In genomic region chr12:8031872-8032241, GRCh38 we compare ENCODE assay signal across 8 cellular contexts. TPM values are rescaled to one million over a fixed set of nuclear protein-coding genes. Genes with fewer than 3 reads are reported as not detected.
DNase-seq lines count a peak whose midpoint lies in the region; ATAC-seq and TF ChIP-seq lines count a peak whose summit lies in the region.

No MANE protein-coding gene starts in this region.

- no peaks in the 10 kb centered on the region for H3K36me3 Mint-ChIP-seq in naive B cell

- H3K4me3 ChIP-seq in AG10803 (ENCODE audit: low read length) (peak overlapping the region; percentile 71), KMS-11 (IDR thresholded peaks at IDR 0.05; ENCODE audit: insufficient read depth, low read depth, low read length) (no peak overlapping the region), cardiac fibroblast (replicated peaks in 1 of 2; ENCODE audit: low read depth in 2 of 2, low read length in 2 of 2) (peak overlapping the region; percentile 46 to 88)

- ATAC-seq in naive B cell (ENCODE audit: low read depth in 2 of 2) (no peak), HG02759 (IDR thresholded peaks at IDR 0.05; ENCODE audit: unreplicated experiment) (no peak)

- peak; percentile 15 for DNase-seq in AG10803 (ENCODE audit: low read depth)
- peak in 1 of 2 donors; percentile 12 for DNase-seq in cardiac fibroblast (ENCODE audit: low read depth in 2 of 2)
- DNase-seq in naive B cell = no peak
- no peak for DNase-seq in NCI-H1930 (lab: John Stamatoyannopoulos, UW)
- DNase-seq in activated gamma-delta T cell treated with Interleukin-2 at 50 U/mL for 16 hours = no peak
- no peak for DNase-seq in DMS114 treated with DMSO at 0.1 percent for 48 hours (lab: John Stamatoyannopoulos, UW; ENCODE audit: unreplicated experiment)

- H3K9ac ChIP-seq in KMS-11 = peak overlapping the region; percentile 86; the same call in 1 of the 2 replicates

- no peaks in the 10 kb centered on the region for H3K27me3 ChIP-seq in KMS-11 (ENCODE audit: insufficient read depth, low read depth)

- H3K9me3 Mint-ChIP-seq in naive B cell = no peaks in the 10 kb centered on the region

- no peaks in the 10 kb centered on the region for H3K36me3 ChIP-seq in KMS-11 (ENCODE audit: insufficient read depth)

- peaks cover 33% of the 10 kb centered on the region for H3K4me1 ChIP-seq in KMS-11 (ENCODE audit: low read depth, poor library complexity, severe bottlenecking)

- no peaks in the 10 kb centered on the region for H3K79me2 ChIP-seq in KMS-11 (ENCODE audit: insufficient read depth, low read depth)

- TF ChIP-seq CTCF in AG10803 (conservative IDR thresholded peaks at IDR 0.05; ENCODE audit: low read length) (no peak), KMS-11 (conservative IDR thresholded peaks at IDR 0.05; ENCODE audit: low read depth, low read length) (no peak), cardiac fibroblast (IDR thresholded peaks at IDR 0.05; ENCODE audit: low read depth, low read length) (no peak)

- H3K4me2 ChIP-seq in KMS-11 = peak overlapping the region; percentile 93

- no peaks in the 10 kb centered on the region for H3K27me3 Mint-ChIP-seq in naive B cell

- H3K4me3 Mint-ChIP-seq in naive B cell = peak overlapping the region; percentile 83 to 95 (median 90)

- H3K27ac Mint-ChIP-seq in naive B cell = peak overlapping the region; percentile 77 to 94 (median 90)

- peak overlapping the region; percentile 89 for H2AFZ ChIP-seq in KMS-11 (ENCODE audit: low read depth)

- no peaks in the 10 kb centered on the region for H4K20me1 ChIP-seq in KMS-11 (ENCODE audit: insufficient read depth)

- peaks cover 42 to 52% (median 43%) of the 10 kb centered on the region in 3 donors for H3K4me1 Mint-ChIP-seq in naive B cell

- peak overlapping the region; percentile 28 for H3K27ac ChIP-seq in KMS-11

RNA-seq across cellular contexts. Expression of gene FOXJ2, which starts 0.7 kb away (rescaled TPM):
- 10 to 100 TPM in 3 of 6 donors, 1 to 10 TPM in 3; 4.6 to 18.4 (median 10.3) TPM for polyA plus RNA-seq in naive B cell (ENCODE audit: low read depth in 6 of 6)

RNA-seq across cellular contexts. Expression of gene C3AR1, which starts 34.3 kb away (rescaled TPM):
- under 1 TPM in 2 of 6 donors, not detected in 4; 0.23 to 0.43 TPM for polyA plus RNA-seq in naive B cell (ENCODE audit: low read depth in 6 of 6)

RNA-seq across cellular contexts. Expression of gene NECAP1, which starts 50.2 kb away (rescaled TPM):
- 10 to 100 TPM; 19.6 to 35.8 (median 24.2) TPM for polyA plus RNA-seq in naive B cell (ENCODE audit: low read depth in 6 of 6)
